Comparison of ENCODE assay signal across 8 cellular contexts in genomic region chr15:59688383-59688887, GRCh38. TPM values are rescaled to one million over a fixed set of nuclear protein-coding genes. Genes with fewer than 3 reads are reported as not detected.
A peak's percentile ranks its signal among the peaks of the same experiment; 100 is the strongest.
DNase-seq lines count a peak whose midpoint lies in the region; ATAC-seq, FAIRE-seq and TF ChIP-seq lines count a peak whose summit lies in the region.

No MANE protein-coding gene starts in this region.

- peak overlapping the region; percentile 98 for H3K9ac ChIP-seq in BLaER1

- H3K4me1 Mint-ChIP-seq in activated T-cell treated with anti-CD3 and anti-CD28 coated beads, Interleukin-2, amount 50 U/mL, for 24 hours (ENCODE audit: low read depth): peaks cover 50% of the 10 kb centered on the region
- H3K4me1 Mint-ChIP-seq in osteocyte (ENCODE audit: unreplicated experiment): peaks cover 31% of the 10 kb centered on the region

- peak; percentile 0 for ATAC-seq in GM18868 (IDR thresholded peaks at IDR 0.05; ENCODE audit: unreplicated experiment)

- H3K36me3 ChIP-seq in BLaER1 (peaks cover 18% of the 10 kb centered on the region), MG63 (peaks cover 34% of the 10 kb centered on the region)

- peak overlapping the region; percentile 96 for H3K27ac Mint-ChIP-seq in activated T-cell treated with anti-CD3 and anti-CD28 coated beads, Interleukin-2, amount 50 U/mL, for 24 hours
- H3K27ac Mint-ChIP-seq in osteocyte (ENCODE audit: unreplicated experiment): peak overlapping the region; percentile 94

- TF ChIP-seq CTCF in fibroblast of the aortic adventitia (IDR thresholded peaks at IDR 0.05; ENCODE audit: insufficient read depth, low read length) (no peak), osteocyte (IDR thresholded peaks at IDR 0.05) (no peak), D721Med (IDR thresholded peaks at IDR 0.05; ENCODE audit: insufficient read depth, missing control alignments) (no peak)

- no peaks in the 10 kb centered on the region for H3K9me3 ChIP-seq in BLaER1
- H3K9me3 ChIP-seq in MG63: no peaks in the 10 kb centered on the region

- H3K36me3 Mint-ChIP-seq in activated T-cell treated with anti-CD3 and anti-CD28 coated beads, Interleukin-2, amount 50 U/mL, for 24 hours (ENCODE audit: low read depth): peaks cover 50% of the 10 kb centered on the region
- H3K36me3 Mint-ChIP-seq in osteocyte (ENCODE audit: unreplicated experiment): peaks cover 1% of the 10 kb centered on the region

- peak overlapping the region; percentile 98 for H3K4me2 ChIP-seq in BLaER1

- DNase-seq in MG63 (no peak), fibroblast of the aortic adventitia (ENCODE audit: low read depth) (peak; percentile 87), osteocyte (ENCODE audit: extremely low spot score, unreplicated experiment) (no peak), D721Med (ENCODE audit: insufficient read length, low spot score) (no peak)
- DNase-seq in activated T-cell treated with anti-CD3 and anti-CD28 coated beads, Interleukin-2, amount 50 U/mL, for 24 hours: no peak
- DNase-seq in NK-92 treated with Interleukin-12 subunit alpha and Interleukin-12 subunit beta, amount 100 ng/mL, for 24 hours (lab: John Stamatoyannopoulos, UW): no peak

- no peak for FAIRE-seq in D721Med (lab: Jason Lieb, UNC)

- H3K4me1 ChIP-seq in BLaER1: peaks cover 43% of the 10 kb centered on the region

- no peaks in the 10 kb centered on the region for H3K9me3 Mint-ChIP-seq in activated T-cell treated with anti-CD3 and anti-CD28 coated beads, Interleukin-2, amount 50 U/mL, for 24 hours
- no peaks in the 10 kb centered on the region for H3K9me3 Mint-ChIP-seq in osteocyte (ENCODE audit: unreplicated experiment)

- peak overlapping the region; percentile 91 for H3K4me3 Mint-ChIP-seq in activated T-cell treated with anti-CD3 and anti-CD28 coated beads, Interleukin-2, amount 50 U/mL, for 24 hours
- peak overlapping the region; percentile 85 for H3K4me3 Mint-ChIP-seq in osteocyte (ENCODE audit: unreplicated experiment)

- H3K4me3 ChIP-seq in BLaER1: peak overlapping the region; percentile 92
- peak overlapping the region; percentile 90 for H3K4me3 ChIP-seq in MG63
- peak overlapping the region; percentile 75 for H3K4me3 ChIP-seq in fibroblast of the aortic adventitia (ENCODE audit: low read depth, low read length)

- H3K27ac ChIP-seq in BLaER1: peak overlapping the region; percentile 98

- peaks cover 57% of the 10 kb centered on the region for H4K20me1 ChIP-seq in BLaER1

- no peaks in the 10 kb centered on the region for H3K27me3 ChIP-seq in BLaER1
- H3K27me3 ChIP-seq in MG63: no peaks in the 10 kb centered on the region

- H3K27me3 Mint-ChIP-seq in activated T-cell treated with anti-CD3 and anti-CD28 coated beads, Interleukin-2, amount 50 U/mL, for 24 hours: no peaks in the 10 kb centered on the region
- H3K27me3 Mint-ChIP-seq in osteocyte (ENCODE audit: unreplicated experiment): no peaks in the 10 kb centered on the region

RNA-seq across cellular contexts. Expression of gene BNIP2, which starts 0.7 kb away (rescaled TPM):
- 125 and 259 TPM in 2 replicates for total RNA-seq in MG63 (2014; rRNA removed; shearing (Covaris generic); ENCODE audit: low replicate concordance)
- 107 and 408 TPM in 2 replicates for total RNA-seq in fibroblast of the aortic adventitia (ENCODE audit: low replicate concordance)
- 64.6 and 68.0 TPM in 2 replicates for total RNA-seq in osteocyte

RNA-seq across cellular contexts. Expression of gene GTF2A2, which starts 31.1 kb away (rescaled TPM):
- 55.3 and 149 TPM in 2 replicates for total RNA-seq in MG63 (2014; rRNA removed; shearing (Covaris generic); ENCODE audit: low replicate concordance)
- 16.4 and 38.5 TPM in 2 replicates for total RNA-seq in fibroblast of the aortic adventitia (ENCODE audit: low replicate concordance)
- total RNA-seq in osteocyte: 99.1 and 109 TPM in 2 replicates
